Comparison of ENCODE assay signal across 20 cellular contexts in the genomic region with DNA sequence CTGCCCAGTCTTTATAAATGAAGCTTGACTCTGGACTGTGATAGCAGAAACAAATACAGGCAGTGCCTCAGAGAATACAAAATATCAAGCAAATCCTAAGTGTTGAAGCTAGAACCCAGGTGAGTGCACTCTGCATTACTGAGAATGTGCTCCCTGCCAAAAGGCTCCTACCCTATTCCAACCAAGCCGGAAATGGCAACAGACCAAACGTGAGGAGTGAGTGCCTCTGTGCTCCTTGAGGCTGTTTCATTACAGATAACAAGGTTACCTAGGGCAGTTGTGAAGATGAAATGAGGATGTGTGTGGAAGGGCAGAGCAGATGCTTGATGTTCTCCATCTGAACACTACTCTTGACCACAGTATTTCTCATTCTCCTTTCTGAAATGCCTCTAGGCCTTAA. TPM values are rescaled to one million over a fixed set of nuclear protein-coding genes. Genes with fewer than 3 reads are reported as not detected.
DNase-seq lines count a peak whose midpoint lies in the region; ATAC-seq and TF ChIP-seq lines count a peak whose summit lies in the region.
"Had no signal": no experiment of that assay in that cellular context is flagged by ENCODE, and none has a peak within 500 bp of the region (broad histone marks: within the 10 kb centered on the region; RNA-seq: fewer than 3 reads in every experiment).

No MANE protein-coding gene starts in this region.

- 87 to 88% methylated on average over 2 of the region's 2 CpGs for whole genome bisulfite sequencing in tibial nerve, 2 donors

- no peaks in the 10 kb centered on the region for H3K79me2 ChIP-seq in OCI-LY3 (ENCODE audit: low read length)

- H3K4me2 ChIP-seq in OCI-LY3 (ENCODE audit: low read length) = peak overlapping the region; percentile 31; the same call in 1 of the 2 replicates

- H3K4me3 Mint-ChIP-seq in activated CD4-positive, alpha-beta T cell treated with anti-CD3 and anti-CD28 coated beads, Interleukin-2, amount 10 ng/mL, durations not matched to agents 24 days and 14 days = no peak overlapping the region
- no peak overlapping the region for H3K4me3 Mint-ChIP-seq in CD4-positive, alpha-beta T cell
- H3K4me3 Mint-ChIP-seq in nephron progenitor cell = no peak overlapping the region
- H3K4me3 Mint-ChIP-seq: CD14-positive monocyte had no signal

- peaks cover 43% of the 10 kb centered on the region for H3K36me3 Mint-ChIP-seq in activated CD4-positive, alpha-beta T cell treated with anti-CD3 and anti-CD28 coated beads, Interleukin-2, amount 10 ng/mL, durations not matched to agents 24 days and 14 days (ENCODE audit: low read depth)
- peaks cover 30% of the 10 kb centered on the region for H3K36me3 Mint-ChIP-seq in CD4-positive, alpha-beta T cell (ENCODE audit: low read depth)
- peaks cover 40% of the 10 kb centered on the region for H3K36me3 Mint-ChIP-seq in nephron progenitor cell (ENCODE audit: low read depth)

- intact Hi-C loops in activated CD4-positive, alpha-beta T cell treated with anti-CD3 and anti-CD28 coated beads, Interleukin-2, amount 10 ng/mL, durations not matched to agents 24 days and 14 days (cut with micrococcal nuclease) = no loop called here
- intact Hi-C loops in CD4-positive, alpha-beta T cell (cut with DNase I, micrococcal nuclease) = no loop called here
- intact Hi-C loops in ascending aorta (cut with DNase I) = no loop called here

- no peak overlapping the region for H3K4me3 ChIP-seq in OCI-LY3 (ENCODE audit: low read length)
- H3K4me3 ChIP-seq in tibial nerve = no peak overlapping the region
- H3K4me3 ChIP-seq in ascending aorta = no peak overlapping the region
- H3K4me3 ChIP-seq: Peyer's patch had no signal

- H3K9me3 Mint-ChIP-seq in activated CD4-positive, alpha-beta T cell treated with anti-CD3 and anti-CD28 coated beads, Interleukin-2, amount 10 ng/mL, durations not matched to agents 24 days and 14 days = no peaks in the 10 kb centered on the region
- no peaks in the 10 kb centered on the region for H3K9me3 Mint-ChIP-seq in CD4-positive, alpha-beta T cell
- no peaks in the 10 kb centered on the region for H3K9me3 Mint-ChIP-seq in nephron progenitor cell
- H3K9me3 Mint-ChIP-seq: CD14-positive monocyte had no signal

- TF ChIP-seq CTCF in CD4-positive, alpha-beta T cell (IDR thresholded peaks at IDR 0.05) = no peak
- TF ChIP-seq CTCF in OCI-LY3 (IDR thresholded peaks at IDR 0.05; ENCODE audit: low read depth, low read length) (no peak), nephron progenitor cell (IDR thresholded peaks at IDR 0.05) (no peak), tibial nerve (IDR thresholded peaks at IDR 0.05) (no peak), ascending aorta (IDR thresholded peaks at IDR 0.05) (no peak)

- CTCF ChIA-PET in CD4-positive, alpha-beta T cell (lab: Charles Lee) = no interaction called here

- peaks cover 21% of the 10 kb centered on the region for H3K4me1 Mint-ChIP-seq in activated CD4-positive, alpha-beta T cell treated with anti-CD3 and anti-CD28 coated beads, Interleukin-2, amount 10 ng/mL, durations not matched to agents 24 days and 14 days
- H3K4me1 Mint-ChIP-seq in CD4-positive, alpha-beta T cell (ENCODE audit: low read depth) = peaks cover 17% of the 10 kb centered on the region
- H3K4me1 Mint-ChIP-seq in nephron progenitor cell = peaks cover 13% of the 10 kb centered on the region

- DNase-seq in activated CD4-positive, alpha-beta T cell treated with anti-CD3 and anti-CD28 coated beads, Interleukin-2, amount 10 ng/mL, durations not matched to agents 24 days and 14 days = no peak
- no peak for DNase-seq in activated CD4-positive, alpha-beta T cell treated with anti-CD3 and anti-CD28 coated beads, Interleukin-2, amount 50 U/mL, for 1 hour
- DNase-seq in CD4-positive, alpha-beta T cell = no peak
- DNase-seq in nephron progenitor cell (no peak), tibial nerve (ENCODE audit: low spot score in 2 of 2) (no peak), ascending aorta (ENCODE audit: low spot score in 2 of 2) (no peak)
- DNase-seq: BE2C, DMS153, HCEC 1CT, NCI-H1092, NCI-H1417 treated with DMSO at 0.1 percent for 48 hours, NCI-H1694 treated with DMSO at 0.1 percent for 48 hours, NCI-H2081, NCI-H2227 treated with DMSO at 0.1 percent for 48 hours, NCI-H526 treated with DMSO at 0.1 percent for 48 hours, Peyer's patch, SHP77 treated with DMSO at 0.1 percent for 48 hours had no signal

- H3K27me3 Mint-ChIP-seq in activated CD4-positive, alpha-beta T cell treated with anti-CD3 and anti-CD28 coated beads, Interleukin-2, amount 10 ng/mL, durations not matched to agents 24 days and 14 days = no peaks in the 10 kb centered on the region
- H3K27me3 Mint-ChIP-seq in CD4-positive, alpha-beta T cell = no peaks in the 10 kb centered on the region
- peaks cover 6% of the 10 kb centered on the region for H3K27me3 Mint-ChIP-seq in nephron progenitor cell (ENCODE audit: low read depth, poor library complexity)

- POLR2A ChIA-PET in CD4-positive, alpha-beta T cell (lab: Charles Lee) = interaction anchor here (1.5 kb wide), 1 partner anchor 106 kb away, joined by 5 read pairs; the partner anchor contains the start of genes CAGE1 and RIOK1

- no peak overlapping the region for H3K9ac ChIP-seq in OCI-LY3 (ENCODE audit: low read length)

- peak overlapping the region; percentile 23 for H3K27ac Mint-ChIP-seq in activated CD4-positive, alpha-beta T cell treated with anti-CD3 and anti-CD28 coated beads, Interleukin-2, amount 10 ng/mL, durations not matched to agents 24 days and 14 days
- H3K27ac Mint-ChIP-seq in CD4-positive, alpha-beta T cell = peak overlapping the region; percentile 32
- peak overlapping the region; percentile 77 for H3K27ac Mint-ChIP-seq in nephron progenitor cell

- H3K4me1 ChIP-seq in OCI-LY3 (ENCODE audit: low read length) = peaks cover 44% of the 10 kb centered on the region
- H3K4me1 ChIP-seq in tibial nerve = peaks cover 0 to 6% (median 1%) of the 10 kb centered on the region in 4 donors
- H3K4me1 ChIP-seq in ascending aorta = no peaks in the 10 kb centered on the region
- H3K4me1 ChIP-seq: BE2C, Peyer's patch had no signal

- no peak for TF ChIP-seq POLR2A in tibial nerve (IDR thresholded peaks at IDR 0.05)

- H3K27ac ChIP-seq in CD4-positive, alpha-beta T cell (ENCODE audit: low read depth, low read length) = no peak overlapping the region
- H3K27ac ChIP-seq in OCI-LY3 (ENCODE audit: low read length) (peak overlapping the region; percentile 81), tibial nerve (no peak overlapping the region), ascending aorta (no peak overlapping the region)
- H3K27ac ChIP-seq: 22Rv1, Peyer's patch had no signal

- TF ChIP-seq EP300 in tibial nerve (IDR thresholded peaks at IDR 0.05) = no peak

- H3K36me3 ChIP-seq in OCI-LY3 (replicated peaks; ENCODE audit: low read depth, low read length) = peaks cover 24% of the 10 kb centered on the region
- H3K36me3 ChIP-seq in tibial nerve = peaks cover 0 to 42% (median 0%) of the 10 kb centered on the region in 3 donors
- H3K36me3 ChIP-seq in ascending aorta = peaks cover 15 to 34% of the 10 kb centered on the region in 2 donors

- no peak for ATAC-seq in CD4-positive, alpha-beta T cell (ENCODE audit: poor library complexity)

- no peak overlapping the region for H2AFZ ChIP-seq in OCI-LY3 (ENCODE audit: low read depth, low read length)

- H4K20me1 ChIP-seq in OCI-LY3 (ENCODE audit: insufficient read depth, low read length) = no peaks in the 10 kb centered on the region

- H3K27me3 ChIP-seq in CD4-positive, alpha-beta T cell (ENCODE audit: control insufficient read depth, insufficient read depth, low read length) = no peaks in the 10 kb centered on the region
- H3K27me3 ChIP-seq in OCI-LY3 (ENCODE audit: low read depth, low read length) (no peaks in the 10 kb centered on the region), tibial nerve (no peaks in the 10 kb centered on the region), ascending aorta (no peaks in the 10 kb centered on the region)
- H3K27me3 ChIP-seq: BE2C, Peyer's patch had no signal

- H3K9me3 ChIP-seq in CD4-positive, alpha-beta T cell (ENCODE audit: control insufficient read depth, low read length) = no peaks in the 10 kb centered on the region
- H3K9me3 ChIP-seq in OCI-LY3 (ENCODE audit: insufficient read depth, low read length) (no peaks in the 10 kb centered on the region), tibial nerve (no peaks in the 10 kb centered on the region), ascending aorta (no peaks in the 10 kb centered on the region)
- H3K9me3 ChIP-seq: BE2C, Peyer's patch had no signal

RNA-seq across cellular contexts. Expression of gene SSR1, which starts 29.3 kb away (rescaled TPM):
- total RNA-seq in activated CD4-positive, alpha-beta T cell treated with anti-CD3 and anti-CD28 coated beads, Interleukin-2, amount 10 ng/mL, durations not matched to agents 24 days and 14 days = 157 and 162 TPM in 2 replicates
- 10 to 100 TPM; 49.6 to 55.1 TPM for total RNA-seq in CD4-positive, alpha-beta T cell
- 10 to 100 TPM; 30.8 to 68.2 (median 51.5) TPM for total RNA-seq in tibial nerve
- total RNA-seq in ascending aorta = 46.4 TPM

Comparison
In these comparisons a context has a peak if more than half of its experiments do, and no peak if none do; other contexts are left out.
1. H3K27ac Mint-ChIP-seq: peak in every context shown above with its lines; median percentile 77 in nephron progenitor cell; 32 in CD4-positive, alpha-beta T cell; 23 in activated CD4-positive, alpha-beta T cell treated with anti-CD3 and anti-CD28 coated beads, Interleukin-2, amount 10 ng/mL, durations not matched to agents 24 days and 14 days.